Comparison of ENCODE assay signal across 32 cellular contexts in the genomic region with DNA sequence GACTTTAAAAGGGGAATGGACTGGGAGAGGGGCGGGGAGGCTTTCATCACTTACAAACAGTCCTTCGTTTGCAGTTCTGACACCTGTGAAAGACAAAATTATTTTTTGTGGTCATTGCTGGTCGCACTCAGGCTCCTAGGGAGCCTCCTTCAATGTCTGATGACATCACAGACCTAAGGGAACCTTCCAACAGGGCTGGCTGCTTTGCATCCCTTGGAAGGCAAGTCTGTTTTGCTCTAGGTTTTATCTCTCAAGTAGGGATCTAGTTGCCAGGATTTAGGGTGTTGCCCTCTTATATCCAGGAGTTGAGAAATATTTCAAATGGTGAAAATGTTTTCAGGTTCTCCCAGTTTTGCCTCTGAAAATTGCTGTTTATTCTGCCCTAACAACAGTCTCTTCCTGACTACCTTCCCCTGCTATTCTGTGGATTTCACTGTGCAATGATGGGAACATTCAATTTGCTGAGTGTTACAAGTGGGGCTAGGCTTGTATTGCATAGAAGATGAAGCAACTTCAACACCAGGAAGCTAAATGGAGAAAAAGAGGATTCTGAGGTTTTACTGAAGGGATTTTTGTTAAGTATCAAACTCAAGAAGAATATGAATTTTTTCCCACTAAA.
"Had no signal": no experiment of that assay in that cellular context is flagged by ENCODE, and none has a peak within 500 bp of the region (broad histone marks: within the 10 kb centered on the region; RNA-seq: fewer than 3 reads in every experiment).

No MANE protein-coding gene starts in this region.

- DNase-seq: activated CD4-positive, alpha-beta memory T cell treated with anti-CD3 and anti-CD28 coated beads for 36 hours; activated CD4-positive, alpha-beta T cell treated with anti-CD3 and anti-CD28 coated beads for 36 hours; activated CD4-positive, alpha-beta T cell treated with anti-CD3 and anti-CD28 coated beads, Interleukin-2, amount 10 ng/mL, durations not matched to agents 24 days and 14 days; activated CD4-positive, CD25-positive, alpha-beta regulatory T cell; activated CD4-positive, CD25-positive, alpha-beta regulatory T cell treated with anti-CD3 and anti-CD28 coated beads, Interleukin-2, amount 50 U/mL, for 72 hours; activated CD8-positive, alpha-beta memory T cell treated with anti-CD3 and anti-CD28 coated beads, Interleukin-2, amount 10 ng/mL, durations not matched to agents 7 days and 5 days; activated CD8-positive, alpha-beta memory T cell treated with anti-CD3 and anti-CD28 coated beads, Interleukin-2, amount 50 U/mL, for 4 hours; activated CD8-positive, alpha-beta T cell treated with anti-CD3 and anti-CD28 coated beads, Interleukin-2, amount 10 ng/mL, durations not matched to agents 7 days and 5 days; activated effector memory CD4-positive, alpha-beta T cell treated with anti-CD3 and anti-CD28 coated beads, Interleukin-2, amount 50 U/mL, for 16 hours; activated naive CD4-positive, alpha-beta T cell treated with anti-CD3 and anti-CD28 coated beads for 36 hours; activated naive CD8-positive, alpha-beta T cell treated with anti-CD3 and anti-CD28 coated beads for 36 hours; activated naive CD8-positive, alpha-beta T cell treated with anti-CD3 and anti-CD28 coated beads, Interleukin-2, amount 50 U/mL, for 24 hours; activated T-cell treated with anti-CD3 and anti-CD28 coated beads, Interleukin-2, amount 50 U/mL, for 1 hour; activated T-cell treated with anti-CD3 and anti-CD28 coated beads, Interleukin-2, amount 50 U/mL, for 48 hours; adrenal gland; amygdala; central memory CD4-positive, alpha-beta T cell; cerebellar nuclear complex; colonic mucosa; effector CD8-positive, alpha-beta T cell; foreskin fibroblast; glutamatergic neuron; heart right ventricle; T-helper 2 cell had no signal

- H3K27ac ChIP-seq: adrenal gland, ascending aorta, breast epithelium, cardiac muscle cell, colonic mucosa, heart right ventricle had no signal

- H3K9me3 Mint-ChIP-seq: activated CD4-positive, alpha-beta memory T cell treated with anti-CD3 and anti-CD28 coated beads for 36 hours; activated CD4-positive, alpha-beta T cell treated with anti-CD3 and anti-CD28 coated beads, Interleukin-2, amount 10 ng/mL, durations not matched to agents 24 days and 14 days; activated naive CD4-positive, alpha-beta T cell treated with anti-CD3 and anti-CD28 coated beads for 36 hours; activated naive CD4-positive, alpha-beta T cell treated with anti-CD3 and anti-CD28 coated beads, Interleukin-2, amount 50 U/mL, for 24 hours; activated naive CD8-positive, alpha-beta T cell treated with anti-CD3 and anti-CD28 coated beads for 36 hours; activated naive CD8-positive, alpha-beta T cell treated with anti-CD3 and anti-CD28 coated beads, Interleukin-2, amount 50 U/mL, for 24 hours; activated T-helper 1 cell treated with anti-CD3 and anti-CD28 coated beads, Interleukin-12 subunit alpha, Interleukin-12 subunit beta, Interleukin-2, Interleukin-4 antibody, amounts not matched to agents 30 ng/mL and 10 ng/mL and 1 ng/mL, durations not matched to agents 14 hours and 24 hours and 36 hours; activated T-helper 2 cell treated with anti-CD3 and anti-CD28 coated beads, Interferon-gamma antibody, Interleukin-2, Interleukin-4, amounts not matched to agents 10 μg/mL and 5 μg/mL and 100 μg/mL, durations not matched to agents 14 hours and 24 hours and 36 hours had no signal

- H3K4me1 ChIP-seq: adrenal gland, ascending aorta, breast epithelium, colonic mucosa had no signal

- H3K27me3 ChIP-seq: adrenal gland, ascending aorta, colonic mucosa, heart right ventricle had no signal

- H3K36me3 Mint-ChIP-seq: activated CD4-positive, alpha-beta memory T cell treated with anti-CD3 and anti-CD28 coated beads for 36 hours; activated CD8-positive, alpha-beta memory T cell treated with anti-CD3 and anti-CD28 coated beads, Interleukin-2, amount 10 ng/mL, durations not matched to agents 7 days and 5 days; activated naive CD4-positive, alpha-beta T cell treated with anti-CD3 and anti-CD28 coated beads, Interleukin-2, amount 50 U/mL, for 24 hours; activated naive CD8-positive, alpha-beta T cell treated with anti-CD3 and anti-CD28 coated beads for 36 hours; brain had no signal

- H3K4me1 Mint-ChIP-seq: activated CD4-positive, alpha-beta T cell treated with anti-CD3 and anti-CD28 coated beads for 36 hours; activated CD4-positive, alpha-beta T cell treated with anti-CD3 and anti-CD28 coated beads, Interleukin-2, amount 10 ng/mL, durations not matched to agents 24 days and 14 days; activated CD8-positive, alpha-beta memory T cell treated with anti-CD3 and anti-CD28 coated beads, Interleukin-2, amount 10 ng/mL, durations not matched to agents 7 days and 5 days; activated naive CD4-positive, alpha-beta T cell treated with anti-CD3 and anti-CD28 coated beads, Interleukin-2, amount 50 U/mL, for 24 hours; activated naive CD8-positive, alpha-beta T cell treated with anti-CD3 and anti-CD28 coated beads for 36 hours; activated naive CD8-positive, alpha-beta T cell treated with anti-CD3 and anti-CD28 coated beads, Interleukin-2, amount 50 U/mL, for 24 hours; brain had no signal

- H3K36me3 ChIP-seq: adrenal gland, ascending aorta, breast epithelium, cardiac muscle cell, colonic mucosa, heart right ventricle had no signal

- H3K4me3 ChIP-seq: adrenal gland, ascending aorta, breast epithelium, cardiac muscle cell, colonic mucosa, heart right ventricle had no signal

- H3K27me3 Mint-ChIP-seq: activated CD4-positive, alpha-beta memory T cell treated with anti-CD3 and anti-CD28 coated beads for 36 hours; activated CD4-positive, alpha-beta T cell treated with anti-CD3 and anti-CD28 coated beads, Interleukin-2, amount 10 ng/mL, durations not matched to agents 24 days and 14 days; activated CD8-positive, alpha-beta memory T cell treated with anti-CD3 and anti-CD28 coated beads, Interleukin-2, amount 10 ng/mL, durations not matched to agents 7 days and 5 days had no signal

- H3K27ac Mint-ChIP-seq: activated CD4-positive, alpha-beta memory T cell treated with anti-CD3 and anti-CD28 coated beads for 36 hours; activated CD4-positive, alpha-beta T cell treated with anti-CD3 and anti-CD28 coated beads for 36 hours; activated CD4-positive, alpha-beta T cell treated with anti-CD3 and anti-CD28 coated beads, Interleukin-2, amount 10 ng/mL, durations not matched to agents 24 days and 14 days; activated CD8-positive, alpha-beta memory T cell treated with anti-CD3 and anti-CD28 coated beads, Interleukin-2, amount 10 ng/mL, durations not matched to agents 7 days and 5 days; activated CD8-positive, alpha-beta T cell treated with anti-CD3 and anti-CD28 coated beads, Interleukin-2, amount 10 ng/mL, durations not matched to agents 7 days and 5 days; activated naive CD4-positive, alpha-beta T cell treated with anti-CD3 and anti-CD28 coated beads for 36 hours; activated naive CD4-positive, alpha-beta T cell treated with anti-CD3 and anti-CD28 coated beads, Interleukin-2, amount 50 U/mL, for 24 hours; activated naive CD8-positive, alpha-beta T cell treated with anti-CD3 and anti-CD28 coated beads for 36 hours; activated naive CD8-positive, alpha-beta T cell treated with anti-CD3 and anti-CD28 coated beads, Interleukin-2, amount 50 U/mL, for 24 hours; activated T-helper 1 cell treated with anti-CD3 and anti-CD28 coated beads, Interleukin-12 subunit alpha, Interleukin-12 subunit beta, Interleukin-2, Interleukin-4 antibody, amounts not matched to agents 30 ng/mL and 10 ng/mL and 1 ng/mL, durations not matched to agents 14 hours and 24 hours and 36 hours; activated T-helper 2 cell treated with anti-CD3 and anti-CD28 coated beads, Interferon-gamma antibody, Interleukin-2, Interleukin-4, amounts not matched to agents 10 μg/mL and 5 μg/mL and 100 μg/mL, durations not matched to agents 14 hours and 24 hours and 36 hours; brain had no signal

- H3K9me3 ChIP-seq: adrenal gland, ascending aorta, breast epithelium, colonic mucosa, heart right ventricle had no signal

- H3K4me3 Mint-ChIP-seq: activated CD4-positive, alpha-beta memory T cell treated with anti-CD3 and anti-CD28 coated beads for 36 hours; activated CD4-positive, alpha-beta T cell treated with anti-CD3 and anti-CD28 coated beads for 36 hours; activated CD4-positive, alpha-beta T cell treated with anti-CD3 and anti-CD28 coated beads, Interleukin-2, amount 10 ng/mL, durations not matched to agents 24 days and 14 days; activated CD8-positive, alpha-beta memory T cell treated with anti-CD3 and anti-CD28 coated beads, Interleukin-2, amount 10 ng/mL, durations not matched to agents 7 days and 5 days; activated CD8-positive, alpha-beta T cell treated with anti-CD3 and anti-CD28 coated beads, Interleukin-2, amount 10 ng/mL, durations not matched to agents 7 days and 5 days; activated naive CD4-positive, alpha-beta T cell treated with anti-CD3 and anti-CD28 coated beads for 36 hours; activated naive CD4-positive, alpha-beta T cell treated with anti-CD3 and anti-CD28 coated beads, Interleukin-2, amount 50 U/mL, for 24 hours; activated naive CD8-positive, alpha-beta T cell treated with anti-CD3 and anti-CD28 coated beads for 36 hours; activated naive CD8-positive, alpha-beta T cell treated with anti-CD3 and anti-CD28 coated beads, Interleukin-2, amount 50 U/mL, for 24 hours; activated T-helper 1 cell treated with anti-CD3 and anti-CD28 coated beads, Interleukin-12 subunit alpha, Interleukin-12 subunit beta, Interleukin-2, Interleukin-4 antibody, amounts not matched to agents 30 ng/mL and 10 ng/mL and 1 ng/mL, durations not matched to agents 14 hours and 24 hours and 36 hours; brain had no signal

- ATAC-seq: activated CD4-positive, alpha-beta T cell treated with anti-CD3 and anti-CD28 coated beads for 36 hours; activated CD8-positive, alpha-beta memory T cell treated with anti-CD3 and anti-CD28 coated beads, Interleukin-2, amount 10 ng/mL, durations not matched to agents 7 days and 5 days; activated CD8-positive, alpha-beta T cell treated with anti-CD3 and anti-CD28 coated beads, Interleukin-2, amount 10 ng/mL, durations not matched to agents 7 days and 5 days; activated naive CD8-positive, alpha-beta T cell treated with anti-CD3 and anti-CD28 coated beads, Interleukin-2, amount 50 U/mL, for 24 hours; esophagus mucosa; heart right ventricle had no signal
